1 cellular context compared by ENCODE assay signal in the genomic region with DNA sequence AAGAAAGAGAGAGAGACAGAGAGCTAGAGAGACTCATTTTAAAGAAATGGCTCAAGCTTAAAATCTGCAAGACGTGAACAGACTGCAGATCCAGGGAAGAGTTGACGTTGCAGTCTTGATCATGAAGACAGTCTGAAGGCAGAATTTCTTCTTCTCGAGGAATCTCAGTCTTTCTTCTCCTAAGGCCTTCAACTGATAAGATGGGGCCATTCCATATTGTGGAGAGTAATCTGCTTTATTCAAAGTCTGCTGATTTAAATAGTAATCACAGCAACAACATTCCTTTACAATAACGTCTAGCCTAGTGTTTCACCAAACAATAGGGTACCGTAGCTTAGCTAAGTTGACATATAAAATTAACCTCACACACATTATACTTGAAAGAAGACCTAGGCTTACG.
TF ChIP-seq lines count a peak whose summit lies in the region.

No MANE protein-coding gene starts in this region.

TF ChIP-seq in GM23338, 12 proteins besides CTCF, POLR2A, EP300 and RAD21:
- TF ChIP-seq EZH2 (IDR thresholded peaks at IDR 0.05; ENCODE audit: low read depth, unreplicated experiment) (no peak), JUNB (IDR thresholded peaks at IDR 0.05; ENCODE audit: unreplicated experiment) (no peak), EZH2phosphoT487 (IDR thresholded peaks at IDR 0.05; ENCODE audit: unreplicated experiment) (no peak), NANOG (IDR thresholded peaks at IDR 0.05; ENCODE audit: borderline replicate concordance) (no peak), CREB1 (CRISPR knock-in tag; IDR thresholded peaks at IDR 0.05; ENCODE audit: low read depth) (no peak), ZNF331 (CRISPR knock-in tag; IDR thresholded peaks at IDR 0.05; ENCODE audit: low read depth) (no peak), POLR2AphosphoS5 (IDR thresholded peaks at IDR 0.05; ENCODE audit: low read depth) (no peak), STAT1 (IDR thresholded peaks at IDR 0.05; ENCODE audit: unreplicated experiment) (no peak), ZNF114 (CRISPR knock-in tag; IDR thresholded peaks at IDR 0.05) (no peak)
- TF ChIP-seq, protein P1, sequence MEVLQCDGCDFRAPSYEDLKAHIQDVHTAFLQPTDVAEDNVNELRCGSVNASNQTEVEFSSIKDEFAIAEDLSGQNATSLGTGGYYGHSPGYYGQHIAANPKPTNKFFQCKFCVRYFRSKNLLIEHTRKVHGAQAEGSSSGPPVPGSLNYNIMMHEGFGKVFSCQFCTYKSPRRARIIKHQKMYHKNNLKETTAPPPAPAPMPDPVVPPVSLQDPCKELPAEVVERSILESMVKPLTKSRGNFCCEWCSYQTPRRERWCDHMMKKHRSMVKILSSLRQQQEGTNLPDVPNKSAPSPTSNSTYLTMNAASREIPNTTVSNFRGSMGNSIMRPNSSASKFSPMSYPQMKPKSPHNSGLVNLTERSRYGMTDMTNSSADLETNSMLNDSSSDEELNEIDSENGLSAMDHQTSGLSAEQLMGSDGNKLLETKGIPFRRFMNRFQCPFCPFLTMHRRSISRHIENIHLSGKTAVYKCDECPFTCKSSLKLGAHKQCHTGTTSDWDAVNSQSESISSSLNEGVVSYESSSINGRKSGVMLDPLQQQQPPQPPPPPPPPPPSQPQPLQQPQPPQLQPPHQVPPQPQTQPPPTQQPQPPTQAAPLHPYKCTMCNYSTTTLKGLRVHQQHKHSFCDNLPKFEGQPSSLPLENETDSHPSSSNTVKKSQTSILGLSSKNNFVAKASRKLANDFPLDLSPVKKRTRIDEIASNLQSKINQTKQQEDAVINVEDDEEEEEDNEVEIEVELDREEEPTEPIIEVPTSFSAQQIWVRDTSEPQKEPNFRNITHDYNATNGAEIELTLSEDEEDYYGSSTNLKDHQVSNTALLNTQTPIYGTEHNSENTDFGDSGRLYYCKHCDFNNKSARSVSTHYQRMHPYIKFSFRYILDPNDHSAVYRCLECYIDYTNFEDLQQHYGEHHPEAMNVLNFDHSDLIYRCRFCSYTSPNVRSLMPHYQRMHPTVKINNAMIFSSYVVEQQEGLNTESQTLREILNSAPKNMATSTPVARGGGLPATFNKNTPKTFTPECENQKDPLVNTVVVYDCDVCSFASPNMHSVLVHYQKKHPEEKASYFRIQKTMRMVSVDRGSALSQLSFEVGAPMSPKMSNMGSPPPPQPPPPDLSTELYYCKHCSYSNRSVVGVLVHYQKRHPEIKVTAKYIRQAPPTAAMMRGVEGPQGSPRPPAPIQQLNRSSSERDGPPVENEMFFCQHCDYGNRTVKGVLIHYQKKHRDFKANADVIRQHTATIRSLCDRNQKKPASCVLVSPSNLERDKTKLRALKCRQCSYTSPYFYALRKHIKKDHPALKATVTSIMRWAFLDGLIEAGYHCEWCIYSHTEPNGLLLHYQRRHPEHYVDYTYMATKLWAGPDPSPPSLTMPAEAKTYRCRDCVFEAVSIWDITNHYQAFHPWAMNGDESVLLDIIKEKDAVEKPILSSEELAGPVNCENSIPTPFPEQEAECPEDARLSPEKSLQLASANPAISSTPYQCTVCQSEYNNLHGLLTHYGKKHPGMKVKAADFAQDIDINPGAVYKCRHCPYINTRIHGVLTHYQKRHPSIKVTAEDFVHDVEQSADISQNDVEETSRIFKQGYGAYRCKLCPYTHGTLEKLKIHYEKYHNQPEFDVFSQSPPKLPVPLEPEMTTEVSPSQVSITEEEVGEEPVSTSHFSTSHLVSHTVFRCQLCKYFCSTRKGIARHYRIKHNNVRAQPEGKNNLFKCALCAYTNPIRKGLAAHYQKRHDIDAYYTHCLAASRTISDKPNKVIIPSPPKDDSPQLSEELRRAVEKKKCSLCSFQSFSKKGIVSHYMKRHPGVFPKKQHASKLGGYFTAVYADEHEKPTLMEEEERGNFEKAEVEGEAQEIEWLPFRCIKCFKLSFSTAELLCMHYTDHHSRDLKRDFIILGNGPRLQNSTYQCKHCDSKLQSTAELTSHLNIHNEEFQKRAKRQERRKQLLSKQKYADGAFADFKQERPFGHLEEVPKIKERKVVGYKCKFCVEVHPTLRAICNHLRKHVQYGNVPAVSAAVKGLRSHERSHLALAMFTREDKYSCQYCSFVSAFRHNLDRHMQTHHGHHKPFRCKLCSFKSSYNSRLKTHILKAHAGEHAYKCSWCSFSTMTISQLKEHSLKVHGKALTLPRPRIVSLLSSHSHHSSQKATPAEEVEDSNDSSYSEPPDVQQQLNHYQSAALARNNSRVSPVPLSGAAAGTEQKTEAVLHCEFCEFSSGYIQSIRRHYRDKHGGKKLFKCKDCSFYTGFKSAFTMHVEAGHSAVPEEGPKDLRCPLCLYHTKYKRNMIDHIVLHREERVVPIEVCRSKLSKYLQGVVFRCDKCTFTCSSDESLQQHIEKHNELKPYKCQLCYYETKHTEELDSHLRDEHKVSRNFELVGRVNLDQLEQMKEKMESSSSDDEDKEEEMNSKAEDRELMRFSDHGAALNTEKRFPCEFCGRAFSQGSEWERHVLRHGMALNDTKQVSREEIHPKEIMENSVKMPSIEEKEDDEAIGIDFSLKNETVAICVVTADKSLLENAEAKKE (CRISPR knock-in tag; IDR thresholded peaks at IDR 0.05) = no peak
- TF ChIP-seq, protein P2, sequence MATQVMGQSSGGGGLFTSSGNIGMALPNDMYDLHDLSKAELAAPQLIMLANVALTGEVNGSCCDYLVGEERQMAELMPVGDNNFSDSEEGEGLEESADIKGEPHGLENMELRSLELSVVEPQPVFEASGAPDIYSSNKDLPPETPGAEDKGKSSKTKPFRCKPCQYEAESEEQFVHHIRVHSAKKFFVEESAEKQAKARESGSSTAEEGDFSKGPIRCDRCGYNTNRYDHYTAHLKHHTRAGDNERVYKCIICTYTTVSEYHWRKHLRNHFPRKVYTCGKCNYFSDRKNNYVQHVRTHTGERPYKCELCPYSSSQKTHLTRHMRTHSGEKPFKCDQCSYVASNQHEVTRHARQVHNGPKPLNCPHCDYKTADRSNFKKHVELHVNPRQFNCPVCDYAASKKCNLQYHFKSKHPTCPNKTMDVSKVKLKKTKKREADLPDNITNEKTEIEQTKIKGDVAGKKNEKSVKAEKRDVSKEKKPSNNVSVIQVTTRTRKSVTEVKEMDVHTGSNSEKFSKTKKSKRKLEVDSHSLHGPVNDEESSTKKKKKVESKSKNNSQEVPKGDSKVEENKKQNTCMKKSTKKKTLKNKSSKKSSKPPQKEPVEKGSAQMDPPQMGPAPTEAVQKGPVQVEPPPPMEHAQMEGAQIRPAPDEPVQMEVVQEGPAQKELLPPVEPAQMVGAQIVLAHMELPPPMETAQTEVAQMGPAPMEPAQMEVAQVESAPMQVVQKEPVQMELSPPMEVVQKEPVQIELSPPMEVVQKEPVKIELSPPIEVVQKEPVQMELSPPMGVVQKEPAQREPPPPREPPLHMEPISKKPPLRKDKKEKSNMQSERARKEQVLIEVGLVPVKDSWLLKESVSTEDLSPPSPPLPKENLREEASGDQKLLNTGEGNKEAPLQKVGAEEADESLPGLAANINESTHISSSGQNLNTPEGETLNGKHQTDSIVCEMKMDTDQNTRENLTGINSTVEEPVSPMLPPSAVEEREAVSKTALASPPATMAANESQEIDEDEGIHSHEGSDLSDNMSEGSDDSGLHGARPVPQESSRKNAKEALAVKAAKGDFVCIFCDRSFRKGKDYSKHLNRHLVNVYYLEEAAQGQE (IDR thresholded peaks at IDR 0.05; ENCODE audit: unreplicated experiment) = no peak
